Comparison of ENCODE assay signal across 1 cellular context in genomic region chr1:6426321-6426971, GRCh38.
TF ChIP-seq lines count a peak whose summit lies in the region.

No MANE protein-coding gene starts in this region.

TF ChIP-seq in SK-N-SH, 30 proteins besides CTCF, POLR2A, EP300 and RAD21:
- TF ChIP-seq SMC3 (IDR thresholded peaks at IDR 0.05; ENCODE audit: low read depth, low read length) (no peak), MAX (IDR thresholded peaks at IDR 0.05; ENCODE audit: low read depth) (no peak)
